ENCODE assay signal across 14 cellular contexts in the genomic region with DNA sequence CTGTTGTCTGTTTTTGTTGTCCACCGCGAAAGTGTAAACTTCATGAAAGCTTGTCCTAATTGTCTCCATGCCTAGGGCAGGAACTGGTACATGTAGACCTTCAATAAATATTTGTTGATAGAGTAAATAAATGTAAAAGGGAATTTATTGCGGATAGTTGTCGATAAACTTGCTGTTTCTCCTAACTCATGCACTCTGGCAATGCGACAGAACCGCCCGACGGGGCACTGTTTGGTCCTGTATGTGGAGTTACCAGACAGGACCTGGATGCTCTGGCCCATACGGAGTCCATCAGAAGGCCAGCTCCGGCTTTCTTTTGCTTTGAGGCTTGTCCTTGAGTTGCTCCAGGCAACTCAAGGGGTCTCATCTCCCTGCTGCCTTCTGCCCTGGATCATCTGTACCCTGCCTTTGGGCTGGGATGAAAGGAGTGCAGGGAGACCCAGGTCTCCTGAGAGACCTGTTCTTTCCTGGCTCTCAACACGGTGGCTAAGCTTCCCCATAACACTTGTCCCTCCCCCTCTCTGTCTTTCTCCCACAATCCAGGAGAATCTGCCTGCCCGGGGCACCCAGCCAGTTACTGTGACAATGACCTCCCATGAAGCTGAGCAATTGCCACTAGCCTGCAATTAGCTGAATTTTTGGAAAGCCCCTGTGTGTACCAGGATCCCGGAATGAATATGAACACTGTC.
A peak's percentile ranks its signal among the peaks of the same experiment; 100 is the strongest.
DNase-seq lines count a peak whose midpoint lies in the region; ATAC-seq and TF ChIP-seq lines count a peak whose summit lies in the region.
"Had no signal": no experiment of that assay in that cellular context is flagged by ENCODE, and none has a peak within 500 bp of the region (broad histone marks: within the 10 kb centered on the region; RNA-seq: fewer than 3 reads in every experiment).

No MANE protein-coding gene starts in this region.

- H3K9me3 ChIP-seq in HUES48 (ENCODE audit: control insufficient read depth, insufficient read depth, low read length) (no peaks in the 10 kb centered on the region), colonic mucosa (no peaks in the 10 kb centered on the region), neuron (ENCODE audit: low read length) (peaks cover 2% of the 10 kb centered on the region)

- no peak overlapping the region for H3K9ac ChIP-seq in HUES48 (ENCODE audit: low read depth, low read length)
- H3K9ac ChIP-seq in colonic mucosa (ENCODE audit: low read depth in 2 of 2, low read length in 2 of 2), result no peak overlapping the region

- no peak overlapping the region for H3K27ac Mint-ChIP-seq in activated CD8-positive, alpha-beta memory T cell treated with anti-CD3 and anti-CD28 coated beads, Interleukin-2, amount 10 ng/mL, durations not matched to agents 7 days and 5 days
- H3K27ac Mint-ChIP-seq: CD4-positive, alpha-beta memory T cell had no signal

- CTCF ChIA-PET in activated CD8-positive, alpha-beta memory T cell treated with anti-CD3 and anti-CD28 coated beads, Interleukin-2, amount 10 ng/mL, durations not matched to agents 7 days and 5 days (lab: Charles Lee), result no interaction called here

- H3K4me3 Mint-ChIP-seq in activated CD8-positive, alpha-beta memory T cell treated with anti-CD3 and anti-CD28 coated beads, Interleukin-2, amount 10 ng/mL, durations not matched to agents 7 days and 5 days, result no peak overlapping the region
- H3K4me3 Mint-ChIP-seq: CD4-positive, alpha-beta memory T cell had no signal

- intact Hi-C loops in colonic mucosa (cut with DNase I), result no loop called here

- no peaks in the 10 kb centered on the region for H3K36me3 ChIP-seq in HUES48 (ENCODE audit: control insufficient read depth, insufficient read depth, low read length)
- no peaks in the 10 kb centered on the region for H3K36me3 ChIP-seq in colonic mucosa
- H3K36me3 ChIP-seq in neuron (ENCODE audit: insufficient read depth, low read length), result no peaks in the 10 kb centered on the region

- no peak for TF ChIP-seq CTCF in colonic mucosa (IDR thresholded peaks at IDR 0.05)

- no peaks in the 10 kb centered on the region for H3K36me3 Mint-ChIP-seq in activated CD8-positive, alpha-beta memory T cell treated with anti-CD3 and anti-CD28 coated beads, Interleukin-2, amount 10 ng/mL, durations not matched to agents 7 days and 5 days
- H3K36me3 Mint-ChIP-seq: CD4-positive, alpha-beta memory T cell had no signal

- peak overlapping the region; percentile 5 for H2AFZ ChIP-seq in neuron (ENCODE audit: low read depth, low read length)

- H3K4me3 ChIP-seq in HUES48 (ENCODE audit: low read depth, low read length), result no peak overlapping the region
- no peak overlapping the region for H3K4me3 ChIP-seq in colonic mucosa
- H3K4me3 ChIP-seq in neuron (ENCODE audit: low read length), result no peak overlapping the region

- H3K27ac ChIP-seq in HUES48 (ENCODE audit: low read depth, low read length) (peak overlapping the region; percentile 17), colonic mucosa (peak overlapping the region; percentile 1)

- H3K4me1 ChIP-seq in HUES48 (ENCODE audit: control insufficient read depth, insufficient read depth, low read length) (peaks cover 28% of the 10 kb centered on the region), colonic mucosa (no peaks in the 10 kb centered on the region), neuron (ENCODE audit: insufficient read depth, low read length) (peaks cover 4% of the 10 kb centered on the region)

- DNase-seq in COR-L47 (lab: John Stamatoyannopoulos, UW) (peak; percentile 41), colonic mucosa (no peak), HuH-7.5 (ENCODE audit: low spot score) (no peak), cerebellum (ENCODE audit: low spot score) (no peak), LoVo (ENCODE audit: low spot score) (no peak)
- DNase-seq in activated CD8-positive, alpha-beta memory T cell treated with anti-CD3 and anti-CD28 coated beads, Interleukin-2, amount 10 ng/mL, durations not matched to agents 7 days and 5 days, result no peak
- DNase-seq: CD4-positive, alpha-beta memory T cell; Karpas-422; NCI-H748 treated with DMSO at 0.1 percent for 48 hours had no signal

- H3K4me1 Mint-ChIP-seq in activated CD8-positive, alpha-beta memory T cell treated with anti-CD3 and anti-CD28 coated beads, Interleukin-2, amount 10 ng/mL, durations not matched to agents 7 days and 5 days, result no peaks in the 10 kb centered on the region

- H3K9me3 Mint-ChIP-seq in activated CD8-positive, alpha-beta memory T cell treated with anti-CD3 and anti-CD28 coated beads, Interleukin-2, amount 10 ng/mL, durations not matched to agents 7 days and 5 days (ENCODE audit: low read depth), result no peaks in the 10 kb centered on the region

- peaks cover 43% of the 10 kb centered on the region for H3K27me3 Mint-ChIP-seq in activated CD8-positive, alpha-beta memory T cell treated with anti-CD3 and anti-CD28 coated beads, Interleukin-2, amount 10 ng/mL, durations not matched to agents 7 days and 5 days

- H3K27me3 ChIP-seq in HUES48 (ENCODE audit: control insufficient read depth, insufficient read depth, low read length) (0 out of 2 replicates have a peak, but pooled peaks cover 2% of the 10 kb centered on the region), colonic mucosa (no peaks in the 10 kb centered on the region), neuron (ENCODE audit: insufficient read depth, low read length) (no peaks in the 10 kb centered on the region)

- no peak for ATAC-seq in activated CD8-positive, alpha-beta memory T cell treated with anti-CD3 and anti-CD28 coated beads, Interleukin-2, amount 10 ng/mL, durations not matched to agents 7 days and 5 days
- ATAC-seq: Panc1, Right ventricle myocardium inferior, SK-N-SH treated with all-trans-retinoic acid at 6 μM for 48 hours had no signal
